ENCODE assay signal across 24 cellular contexts in the genomic region with DNA sequence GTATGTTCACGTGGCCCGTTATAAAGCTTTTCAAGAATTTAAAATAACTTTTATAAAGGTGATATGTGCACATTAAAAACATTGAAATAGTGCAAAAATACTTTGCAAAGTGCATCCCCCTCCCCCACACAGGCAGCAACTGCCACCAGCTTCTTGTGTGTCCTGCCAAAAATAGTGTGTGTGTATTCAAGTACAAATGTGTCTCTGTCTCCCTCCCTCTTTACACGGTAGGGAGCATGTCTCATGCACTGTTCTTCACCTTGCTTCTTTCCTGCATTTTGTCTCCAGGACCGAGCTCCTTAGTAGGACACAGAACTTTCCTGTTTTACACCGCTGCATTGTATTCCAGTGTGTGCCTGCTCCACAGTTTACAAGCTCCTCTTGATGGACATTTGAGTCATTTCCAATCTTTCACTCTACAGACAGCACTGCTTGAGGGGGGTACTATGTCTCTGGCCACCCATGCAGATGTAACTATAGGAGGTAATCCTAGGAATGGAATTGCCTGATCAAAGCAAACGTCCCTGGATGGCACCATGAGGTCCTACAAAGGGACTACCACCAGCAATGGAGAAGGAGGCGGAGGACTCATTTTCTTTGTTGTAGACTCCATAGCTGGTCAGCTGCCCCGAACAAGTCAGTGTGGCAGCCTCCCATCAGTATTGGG. TPM values are rescaled to one million over a fixed set of nuclear protein-coding genes. Genes with fewer than 3 reads are reported as not detected.
A peak's percentile ranks its signal among the peaks of the same experiment; 100 is the strongest.
DNase-seq lines count a peak whose midpoint lies in the region; ATAC-seq and TF ChIP-seq lines count a peak whose summit lies in the region.
"Had no signal": no experiment of that assay in that cellular context is flagged by ENCODE, and none has a peak within 500 bp of the region (broad histone marks: within the 10 kb centered on the region; RNA-seq: fewer than 3 reads in every experiment).

No MANE protein-coding gene starts in this region.

- H3K4me1 Mint-ChIP-seq in central memory CD8-positive, alpha-beta T cell: peaks cover 10% of the 10 kb centered on the region
- H3K4me1 Mint-ChIP-seq in nephron: peaks cover 65% of the 10 kb centered on the region

- H3K4me2 ChIP-seq in OCI-LY3 (ENCODE audit: low read length): peak overlapping the region; percentile 83
- H3K4me2 ChIP-seq: SK-N-SH had no signal

- no peak overlapping the region for H3K4me3 Mint-ChIP-seq in central memory CD8-positive, alpha-beta T cell
- peak overlapping the region in 1 of 3 experiments; percentile 29 for H3K4me3 Mint-ChIP-seq in nephron
- H3K4me3 Mint-ChIP-seq: activated CD4-positive, alpha-beta memory T cell treated with anti-CD3 and anti-CD28 coated beads, Interleukin-2, amount 10 ng/mL, durations not matched to agents 7 days and 5 days; activated naive CD8-positive, alpha-beta T cell; CD14-positive monocyte; T-helper 1 cell treated with Interleukin-12 subunit alpha and Interleukin-12 subunit beta and Interleukin-4 antibody, amounts not matched to agents 30 μg/mL and 1 μg/mL, for 36 hours had no signal

- H4K20me1 ChIP-seq in OCI-LY3 (ENCODE audit: insufficient read depth, low read length): no peaks in the 10 kb centered on the region

- H3K79me2 ChIP-seq in OCI-LY3 (ENCODE audit: low read length): peaks cover 24% of the 10 kb centered on the region

- H3K9me3 ChIP-seq in OCI-LY3 (ENCODE audit: insufficient read depth, low read length): peaks cover 8% of the 10 kb centered on the region; the same call in 1 of the 2 replicates
- H3K9me3 ChIP-seq in stomach: no peaks in the 10 kb centered on the region
- H3K9me3 ChIP-seq: HAP-1, heart right ventricle, SK-N-SH, spleen, suprapubic skin, vagina had no signal

- H3K27ac Mint-ChIP-seq in central memory CD8-positive, alpha-beta T cell (ENCODE audit: low read depth): peak overlapping the region; percentile 66
- peak overlapping the region; percentile 3 to 90 (median 60) for H3K27ac Mint-ChIP-seq in nephron
- H3K27ac Mint-ChIP-seq: activated CD4-positive, alpha-beta memory T cell treated with anti-CD3 and anti-CD28 coated beads, Interleukin-2, amount 10 ng/mL, durations not matched to agents 7 days and 5 days; activated naive CD8-positive, alpha-beta T cell; T-helper 1 cell treated with Interleukin-12 subunit alpha and Interleukin-12 subunit beta and Interleukin-4 antibody, amounts not matched to agents 30 μg/mL and 1 μg/mL, for 36 hours had no signal

- H3K27me3 Mint-ChIP-seq in central memory CD8-positive, alpha-beta T cell: no peaks in the 10 kb centered on the region
- peaks cover 25% of the 10 kb centered on the region for H3K27me3 Mint-ChIP-seq in nephron (ENCODE audit: low read depth)
- H3K27me3 Mint-ChIP-seq: activated CD4-positive, alpha-beta memory T cell treated with anti-CD3 and anti-CD28 coated beads, Interleukin-2, amount 10 ng/mL, durations not matched to agents 7 days and 5 days; activated naive CD8-positive, alpha-beta T cell had no signal

- no peak for TF ChIP-seq POLR2A in stomach (IDR thresholded peaks at IDR 0.05)
- TF ChIP-seq POLR2A in erythroblast (IDR thresholded peaks at IDR 0.05; ENCODE audit: low read length): no peak

- peaks cover 86% of the 10 kb centered on the region for H3K36me3 ChIP-seq in OCI-LY3 (replicated peaks; ENCODE audit: low read depth, low read length)
- peaks cover 4 to 61% (median 22%) of the 10 kb centered on the region in 4 donors for H3K36me3 ChIP-seq in stomach
- H3K36me3 ChIP-seq: vagina had no signal

- H3K9me3 Mint-ChIP-seq in central memory CD8-positive, alpha-beta T cell: no peaks in the 10 kb centered on the region
- H3K9me3 Mint-ChIP-seq in nephron: no peaks in the 10 kb centered on the region
- H3K9me3 Mint-ChIP-seq: activated CD4-positive, alpha-beta memory T cell treated with anti-CD3 and anti-CD28 coated beads, Interleukin-2, amount 10 ng/mL, durations not matched to agents 7 days and 5 days; CD14-positive monocyte; T-helper 1 cell treated with Interleukin-12 subunit alpha and Interleukin-12 subunit beta and Interleukin-4 antibody, amounts not matched to agents 30 μg/mL and 1 μg/mL, for 36 hours had no signal

- H3K9ac ChIP-seq in OCI-LY3 (ENCODE audit: low read length): peak overlapping the region; percentile 78; the same call in 1 of the 2 replicates
- H3K9ac ChIP-seq: SK-N-SH had no signal

- H3K27me3 ChIP-seq in OCI-LY3 (ENCODE audit: low read depth, low read length) (no peaks in the 10 kb centered on the region), stomach (no peaks in the 10 kb centered on the region)
- H3K27me3 ChIP-seq: spleen, suprapubic skin, vagina had no signal

- ATAC-seq in central memory CD8-positive, alpha-beta T cell (replicated peaks; ENCODE audit: extremely low read depth, poor library complexity, severe bottlenecking): no peak
- no peak for ATAC-seq in GM18870 (IDR thresholded peaks at IDR 0.05; ENCODE audit: unreplicated experiment)

- DNase-seq in central memory CD8-positive, alpha-beta T cell (ENCODE audit: low spot score in 2 of 2): no peak
- DNase-seq in stomach (no peak), D341Med (ENCODE audit: low spot score) (no peak), erythroblast (lab: John Stamatoyannopoulos, UW) (no peak), GM19240 (ENCODE audit: insufficient read length, low spot score) (no peak)
- DNase-seq: activated CD4-positive, alpha-beta memory T cell treated with anti-CD3 and anti-CD28 coated beads, Interleukin-2, amount 10 ng/mL, durations not matched to agents 7 days and 5 days; activated CD4-positive, alpha-beta T cell treated with anti-CD3 and anti-CD28 coated beads for 1 hour; activated effector memory CD4-positive, alpha-beta T cell treated with Interleukin-2 at 50 U/mL for 16 hours; effector CD8-positive, alpha-beta T cell; foreskin fibroblast; heart right ventricle; KG1; MM.1S; SK-N-SH; spleen had no signal

- no peak for TF ChIP-seq EP300 in stomach (IDR thresholded peaks at IDR 0.05)

- WGBS in stomach, 5 donors: 51 to 73% (median 63%) methylated on average over 8 of the region's 8 CpGs

- H2AFZ ChIP-seq in OCI-LY3 (ENCODE audit: low read depth, low read length): no peak overlapping the region

- TF ChIP-seq CTCF in OCI-LY3 (IDR thresholded peaks at IDR 0.05; ENCODE audit: low read depth, low read length): no peak
- TF ChIP-seq CTCF in nephron (IDR thresholded peaks at IDR 0.05; ENCODE audit: unreplicated experiment in 3 of 3): no peak
- TF ChIP-seq CTCF in stomach (IDR thresholded peaks at IDR 0.05): no peak

- H3K27ac ChIP-seq in OCI-LY3 (ENCODE audit: low read length) (peak overlapping the region; percentile 94; the same call in 1 of the 2 replicates), stomach (peak overlapping the region in 4 of 5 donors; percentile 5 to 92 (median 88))

- H3K4me3 ChIP-seq in OCI-LY3 (ENCODE audit: low read length) (no peak overlapping the region), stomach (no peak overlapping the region)
- H3K4me3 ChIP-seq: HAP-1, heart right ventricle, spleen, suprapubic skin, vagina had no signal

- H3K4me1 ChIP-seq in OCI-LY3 (ENCODE audit: low read length) (peaks cover 78% of the 10 kb centered on the region), stomach (peaks cover 47 to 81% (median 65%) of the 10 kb centered on the region in 4 donors)
- H3K4me1 ChIP-seq: HAP-1 had no signal

- H3K36me3 Mint-ChIP-seq in central memory CD8-positive, alpha-beta T cell (ENCODE audit: insufficient read depth): peaks cover 18% of the 10 kb centered on the region
- H3K36me3 Mint-ChIP-seq in nephron (ENCODE audit: low read depth): peaks cover 38% of the 10 kb centered on the region

- intact Hi-C loops in stomach (cut with DNase I; ENCODE audit: low total_unique reads): loop anchor here (10.0 kb wide), 1 partner anchor 50 kb away; the partner anchor contains the start of gene SLC6A6

RNA-seq across cellular contexts. Expression of gene SLC6A6, which starts 52.4 kb away (rescaled TPM):
- total RNA-seq in stomach: 10 to 100 TPM; 15.6 to 36.7 (median 28.0) TPM
- 1 to 10 TPM; 3.0 to 6.8 (median 4.9) TPM for polyA plus RNA-seq in stomach
